2 cellular contexts compared by ENCODE assay signal in genomic region chr16:5504028-5504758, GRCh38.
TF ChIP-seq lines count a peak whose summit lies in the region.

No MANE protein-coding gene starts in this region.

TF ChIP-seq in IMR-90, 13 proteins besides CTCF, POLR2A, EP300 and RAD21 (continued from another document):
- TF ChIP-seq MAZ (IDR thresholded peaks at IDR 0.05; ENCODE audit: borderline replicate concordance, low read depth, low read length): no peak
- TF ChIP-seq MXI1 (IDR thresholded peaks at IDR 0.05; ENCODE audit: borderline replicate concordance, low read depth, low read length): no peak
- no peak for TF ChIP-seq BHLHE40 (IDR thresholded peaks at IDR 0.05; ENCODE audit: low read depth, low read length)
- no peak for TF ChIP-seq RCOR1 (IDR thresholded peaks at IDR 0.05; ENCODE audit: insufficient replicate concordance, low read length)
- TF ChIP-seq ELK1 (IDR thresholded peaks at IDR 0.05; ENCODE audit: borderline replicate concordance, low read depth, low read length): no peak
- TF ChIP-seq SMC3 (IDR thresholded peaks at IDR 0.05; ENCODE audit: low read depth, low read length): no peak
TF ChIP-seq in IMR-90: peak in this region for 0.

TF ChIP-seq in SK-N-SH, 30 proteins besides CTCF, POLR2A, EP300 and RAD21:
- TF ChIP-seq NRF1 (IDR thresholded peaks at IDR 0.05; ENCODE audit: low read depth, low read length) (no peak), TEAD4 (IDR thresholded peaks at IDR 0.05; ENCODE audit: borderline replicate concordance, insufficient read depth) (no peak), SMC3 (IDR thresholded peaks at IDR 0.05; ENCODE audit: low read depth, low read length) (peak; percentile 4; the same call in 1 of the 2 replicates), MAX (IDR thresholded peaks at IDR 0.05; ENCODE audit: low read depth) (no peak), RCOR1 (IDR thresholded peaks at IDR 0.05; ENCODE audit: low read length) (peak; percentile 44), CHD2 (IDR thresholded peaks at IDR 0.05; ENCODE audit: low read length, partially characterized antibody) (peak; percentile 77), GATA2 (CRISPR knock-in tag; IDR thresholded peaks at IDR 0.05) (peak; percentile 51), ELF1 (IDR thresholded peaks at IDR 0.05) (no peak), FOXJ3 (CRISPR knock-in tag; IDR thresholded peaks at IDR 0.05) (peak; percentile 61), TAF1 (IDR thresholded peaks at IDR 0.05; ENCODE audit: borderline replicate concordance, low read depth, low read length) (no peak)
